Comparison of ENCODE assay signal across 2 cellular contexts in the genomic region with DNA sequence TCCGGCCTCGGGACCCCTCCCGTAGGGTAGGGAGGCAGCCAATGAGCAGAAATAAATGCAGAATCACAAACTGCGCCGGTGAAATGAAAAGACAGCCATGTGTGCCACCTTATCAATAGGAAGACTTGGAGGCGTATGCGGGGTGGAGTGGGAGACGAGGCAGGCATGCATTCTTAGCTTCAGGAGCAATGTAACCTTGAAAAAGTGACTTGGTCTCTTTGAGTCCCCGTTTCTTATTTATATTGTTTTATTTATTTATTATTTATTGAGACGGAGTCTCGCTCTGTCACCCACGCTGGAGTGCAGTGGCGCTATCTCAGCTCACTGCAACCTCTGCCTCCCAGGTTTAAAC.
TF ChIP-seq lines count a peak whose summit lies in the region.

No MANE protein-coding gene starts in this region.

TF ChIP-seq in SK-N-SH, 30 proteins besides CTCF, POLR2A, EP300 and RAD21:
- TF ChIP-seq MXI1 (IDR thresholded peaks at IDR 0.05; ENCODE audit: low read depth, low read length) (no peak), CHD2 (IDR thresholded peaks at IDR 0.05; ENCODE audit: low read length, partially characterized antibody) (no peak), NRF1 (IDR thresholded peaks at IDR 0.05; ENCODE audit: low read depth, low read length) (no peak), SMC3 (IDR thresholded peaks at IDR 0.05; ENCODE audit: low read depth, low read length) (no peak), JUND (IDR thresholded peaks at IDR 0.05) (no peak), YY1 (IDR thresholded peaks at IDR 0.05; ENCODE audit: low read depth) (no peak), EZH2phosphoT487 (IDR thresholded peaks at IDR 0.05; ENCODE audit: borderline replicate concordance, low read depth) (no peak), FOXM1 (IDR thresholded peaks at IDR 0.05; ENCODE audit: low read depth) (no peak)
- TF ChIP-seq, protein P1, sequence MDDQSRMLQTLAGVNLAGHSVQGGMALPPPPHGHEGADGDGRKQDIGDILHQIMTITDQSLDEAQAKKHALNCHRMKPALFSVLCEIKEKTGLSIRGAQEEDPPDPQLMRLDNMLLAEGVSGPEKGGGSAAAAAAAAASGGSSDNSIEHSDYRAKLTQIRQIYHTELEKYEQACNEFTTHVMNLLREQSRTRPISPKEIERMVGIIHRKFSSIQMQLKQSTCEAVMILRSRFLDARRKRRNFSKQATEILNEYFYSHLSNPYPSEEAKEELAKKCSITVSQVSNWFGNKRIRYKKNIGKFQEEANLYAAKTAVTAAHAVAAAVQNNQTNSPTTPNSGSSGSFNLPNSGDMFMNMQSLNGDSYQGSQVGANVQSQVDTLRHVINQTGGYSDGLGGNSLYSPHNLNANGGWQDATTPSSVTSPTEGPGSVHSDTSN (IDR thresholded peaks at IDR 0.05) = no peak

TF ChIP-seq in SK-N-SH treated with all-trans-retinoic acid at 6 μM for 48 hours, 23 proteins besides CTCF, POLR2A, EP300 and RAD21:
- TF ChIP-seq, protein P2, sequence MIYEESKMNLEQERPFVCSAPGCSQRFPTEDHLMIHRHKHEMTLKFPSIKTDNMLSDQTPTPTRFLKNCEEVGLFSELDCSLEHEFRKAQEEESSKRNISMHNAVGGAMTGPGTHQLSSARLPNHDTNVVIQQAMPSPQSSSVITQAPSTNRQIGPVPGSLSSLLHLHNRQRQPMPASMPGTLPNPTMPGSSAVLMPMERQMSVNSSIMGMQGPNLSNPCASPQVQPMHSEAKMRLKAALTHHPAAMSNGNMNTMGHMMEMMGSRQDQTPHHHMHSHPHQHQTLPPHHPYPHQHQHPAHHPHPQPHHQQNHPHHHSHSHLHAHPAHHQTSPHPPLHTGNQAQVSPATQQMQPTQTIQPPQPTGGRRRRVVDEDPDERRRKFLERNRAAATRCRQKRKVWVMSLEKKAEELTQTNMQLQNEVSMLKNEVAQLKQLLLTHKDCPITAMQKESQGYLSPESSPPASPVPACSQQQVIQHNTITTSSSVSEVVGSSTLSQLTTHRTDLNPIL (CRISPR knock-in tag; IDR thresholded peaks at IDR 0.05; ENCODE audit: low read depth) = no peak
- TF ChIP-seq, protein P3, sequence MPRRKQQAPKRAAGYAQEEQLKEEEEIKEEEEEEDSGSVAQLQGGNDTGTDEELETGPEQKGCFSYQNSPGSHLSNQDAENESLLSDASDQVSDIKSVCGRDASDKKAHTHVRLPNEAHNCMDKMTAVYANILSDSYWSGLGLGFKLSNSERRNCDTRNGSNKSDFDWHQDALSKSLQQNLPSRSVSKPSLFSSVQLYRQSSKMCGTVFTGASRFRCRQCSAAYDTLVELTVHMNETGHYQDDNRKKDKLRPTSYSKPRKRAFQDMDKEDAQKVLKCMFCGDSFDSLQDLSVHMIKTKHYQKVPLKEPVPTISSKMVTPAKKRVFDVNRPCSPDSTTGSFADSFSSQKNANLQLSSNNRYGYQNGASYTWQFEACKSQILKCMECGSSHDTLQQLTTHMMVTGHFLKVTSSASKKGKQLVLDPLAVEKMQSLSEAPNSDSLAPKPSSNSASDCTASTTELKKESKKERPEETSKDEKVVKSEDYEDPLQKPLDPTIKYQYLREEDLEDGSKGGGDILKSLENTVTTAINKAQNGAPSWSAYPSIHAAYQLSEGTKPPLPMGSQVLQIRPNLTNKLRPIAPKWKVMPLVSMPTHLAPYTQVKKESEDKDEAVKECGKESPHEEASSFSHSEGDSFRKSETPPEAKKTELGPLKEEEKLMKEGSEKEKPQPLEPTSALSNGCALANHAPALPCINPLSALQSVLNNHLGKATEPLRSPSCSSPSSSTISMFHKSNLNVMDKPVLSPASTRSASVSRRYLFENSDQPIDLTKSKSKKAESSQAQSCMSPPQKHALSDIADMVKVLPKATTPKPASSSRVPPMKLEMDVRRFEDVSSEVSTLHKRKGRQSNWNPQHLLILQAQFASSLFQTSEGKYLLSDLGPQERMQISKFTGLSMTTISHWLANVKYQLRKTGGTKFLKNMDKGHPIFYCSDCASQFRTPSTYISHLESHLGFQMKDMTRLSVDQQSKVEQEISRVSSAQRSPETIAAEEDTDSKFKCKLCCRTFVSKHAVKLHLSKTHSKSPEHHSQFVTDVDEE (CRISPR knock-in tag; IDR thresholded peaks at IDR 0.05) = no peak
- TF ChIP-seq ZC3H10 (CRISPR knock-in tag; IDR thresholded peaks at IDR 0.05) (no peak), ARNTL (CRISPR knock-in tag; IDR thresholded peaks at IDR 0.05; ENCODE audit: borderline replicate concordance, low read depth) (no peak), CSDC2 (CRISPR knock-in tag; IDR thresholded peaks at IDR 0.05) (no peak), ZNF565 (CRISPR knock-in tag; conservative IDR thresholded peaks at IDR 0.05; ENCODE audit: low read depth) (no peak), GLIS3 (CRISPR knock-in tag; IDR thresholded peaks at IDR 0.05) (no peak), ESRRG (CRISPR knock-in tag; IDR thresholded peaks at IDR 0.05) (no peak), TCF4 (CRISPR knock-in tag; IDR thresholded peaks at IDR 0.05; ENCODE audit: borderline replicate concordance) (no peak), SNAI2 (CRISPR knock-in tag; IDR thresholded peaks at IDR 0.05) (no peak), ISL1 (CRISPR knock-in tag; IDR thresholded peaks at IDR 0.05) (no peak)
